ENCODE assay signal across 10 cellular contexts in the genomic region with DNA sequence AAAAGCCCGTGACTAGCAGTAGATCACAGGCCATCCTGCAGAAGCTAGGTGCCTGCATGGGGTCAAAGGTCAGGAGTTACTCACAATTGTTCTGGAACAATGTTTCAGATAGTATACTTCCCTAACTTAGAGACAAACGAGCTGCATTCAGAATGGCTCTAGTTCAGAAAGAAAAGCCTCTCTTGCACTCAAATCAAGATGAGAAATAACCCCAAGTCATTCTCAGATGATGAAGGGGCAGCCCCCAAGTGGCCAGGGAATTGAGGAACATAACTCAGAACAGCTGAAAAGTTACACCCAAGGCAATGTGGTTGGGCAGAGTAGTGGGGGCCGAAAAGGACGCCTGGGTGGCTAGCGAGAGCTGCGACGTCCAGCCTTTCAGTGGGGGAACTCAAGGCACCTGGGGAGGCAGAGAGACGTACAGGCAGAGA. TPM values are rescaled to one million over a fixed set of nuclear protein-coding genes. Genes with fewer than 3 reads are reported as not detected.
DNase-seq lines count a peak whose midpoint lies in the region; ATAC-seq and TF ChIP-seq lines count a peak whose summit lies in the region.
"Had no signal": no experiment of that assay in that cellular context is flagged by ENCODE, and none has a peak within 500 bp of the region (broad histone marks: within the 10 kb centered on the region; RNA-seq: fewer than 3 reads in every experiment).

No MANE protein-coding gene starts in this region.

- intact Hi-C loops in upper lobe of right lung (cut with DNase I) (no loop called here), tibial artery (cut with DNase I; ENCODE audit: low total_unique reads) (no loop called here)

- H3K4me1 ChIP-seq in upper lobe of right lung (peaks cover 38% of the 10 kb centered on the region), tibial artery (peaks cover 0 to 4% (median 0%) of the 10 kb centered on the region in 4 donors)

- DNase-seq in GM10266 (ENCODE audit: extremely low spot score) (peak; percentile 57), germinal center (ENCODE audit: low spot score) (peak; percentile 26), upper lobe of right lung (no peak), tibial artery (no peak), T1000 (lab: John Stamatoyannopoulos, UW) (no peak), MV-4-11 (lab: John Stamatoyannopoulos, UW) (no peak)
- DNase-seq: stimulated activated CD4-positive, alpha-beta T cell treated with anti-CD3 and anti-CD28 coated beads, Interleukin-15, amount 100 ng/mL, for 24 hours had no signal

- H3K9me3 ChIP-seq in upper lobe of right lung (no peaks in the 10 kb centered on the region), tibial artery (no peaks in the 10 kb centered on the region)

- H3K27me3 ChIP-seq in upper lobe of right lung (no peaks in the 10 kb centered on the region), tibial artery (no peaks in the 10 kb centered on the region)

- H3K36me3 ChIP-seq in upper lobe of right lung (peaks cover 3% of the 10 kb centered on the region), tibial artery (no peaks in the 10 kb centered on the region)

- ATAC-seq in GM19467 (IDR thresholded peaks at IDR 0.05; ENCODE audit: unreplicated experiment) (peak; percentile 35), HG03439 (IDR thresholded peaks at IDR 0.05; ENCODE audit: unreplicated experiment) (peak; percentile 78), upper lobe of right lung (no peak)

- H3K4me3 ChIP-seq in upper lobe of right lung (no peak overlapping the region), tibial artery (no peak overlapping the region)
- H3K4me3 ChIP-seq: SK-N-MC had no signal

- TF ChIP-seq CTCF in GM10266 (IDR thresholded peaks at IDR 0.05; ENCODE audit: control insufficient read depth, insufficient read depth, low read depth, missing control alignments), result no peak
- no peak for TF ChIP-seq CTCF in upper lobe of right lung (IDR thresholded peaks at IDR 0.05)
- no peak for TF ChIP-seq CTCF in tibial artery (IDR thresholded peaks at IDR 0.05)

- H3K27ac ChIP-seq in upper lobe of right lung (no peak overlapping the region), tibial artery (no peak overlapping the region)
- H3K27ac ChIP-seq: SK-N-MC had no signal

RNA-seq across cellular contexts. Expression of a gene that starts 27.8 kb away (rescaled TPM):
- 115 TPM for total RNA-seq in upper lobe of right lung

Comparison
In these comparisons a context has a peak if more than half of its experiments do, and no peak if none do; other contexts are left out.
1. DNase-seq: peak in GM10266 (single experiment) and germinal center (single experiment); none in upper lobe of right lung (single experiment), tibial artery (0 of 2), T1000 (single experiment) and MV-4-11 (single experiment).